Comparison of ENCODE assay signal across 8 cellular contexts in the genomic region with DNA sequence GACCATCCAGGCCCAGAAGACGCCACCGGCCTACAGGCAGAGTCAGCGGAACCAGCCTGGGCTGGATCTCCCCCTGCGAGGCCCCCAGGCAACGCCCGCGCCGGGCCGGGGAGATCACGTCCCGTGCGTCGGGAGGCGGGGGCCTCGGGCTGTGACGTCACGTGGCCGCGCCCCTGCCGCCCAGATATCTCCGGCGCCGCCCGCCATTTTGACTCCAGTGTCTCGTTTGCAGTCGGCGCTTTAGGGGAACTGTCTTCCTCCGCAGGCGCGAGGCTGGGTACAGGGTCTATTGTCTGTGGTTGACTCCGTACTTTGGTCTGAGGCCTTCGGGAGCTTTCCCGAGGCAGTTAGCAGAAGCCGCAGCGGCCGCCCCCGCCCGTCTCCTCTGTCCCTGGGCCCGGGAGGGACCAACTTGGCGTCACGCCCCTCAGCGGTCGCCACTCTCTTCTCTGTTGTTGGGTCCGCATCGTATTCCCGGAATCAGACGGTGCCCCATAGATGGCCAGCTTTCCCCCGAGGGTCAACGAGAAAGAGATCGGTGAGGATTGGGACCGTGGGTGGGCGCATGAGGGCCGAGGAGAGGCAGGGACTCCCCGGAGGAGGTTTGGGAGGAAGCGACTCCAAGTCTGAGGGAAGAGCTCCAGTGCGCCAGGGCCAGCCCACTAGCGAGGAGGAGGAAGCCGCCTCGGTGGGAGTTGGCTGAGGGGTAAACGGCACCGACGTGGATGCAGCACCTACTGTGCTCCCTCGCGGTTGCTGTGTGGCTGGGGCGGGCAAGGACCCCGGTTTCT. TPM values are rescaled to one million over a fixed set of nuclear protein-coding genes. Genes with fewer than 3 reads are reported as not detected.
DNase-seq lines count a peak whose midpoint lies in the region; ATAC-seq and TF ChIP-seq lines count a peak whose summit lies in the region.

A gene with protein sequence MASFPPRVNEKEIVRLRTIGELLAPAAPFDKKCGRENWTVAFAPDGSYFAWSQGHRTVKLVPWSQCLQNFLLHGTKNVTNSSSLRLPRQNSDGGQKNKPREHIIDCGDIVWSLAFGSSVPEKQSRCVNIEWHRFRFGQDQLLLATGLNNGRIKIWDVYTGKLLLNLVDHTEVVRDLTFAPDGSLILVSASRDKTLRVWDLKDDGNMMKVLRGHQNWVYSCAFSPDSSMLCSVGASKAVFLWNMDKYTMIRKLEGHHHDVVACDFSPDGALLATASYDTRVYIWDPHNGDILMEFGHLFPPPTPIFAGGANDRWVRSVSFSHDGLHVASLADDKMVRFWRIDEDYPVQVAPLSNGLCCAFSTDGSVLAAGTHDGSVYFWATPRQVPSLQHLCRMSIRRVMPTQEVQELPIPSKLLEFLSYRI (plus strand): TSS at position 217 of the 791 bp plus-strand sequence. CDS start 282 bp downstream, at position 499.

- H3K36me3 ChIP-seq in osteoblast (ENCODE audit: insufficient read depth, low read length): no peaks in the 10 kb centered on the region
- H3K36me3 ChIP-seq in testis (ENCODE audit: low read depth, missing control alignments): no peaks in the 10 kb centered on the region

- H3K27ac ChIP-seq in osteoblast (ENCODE audit: low read depth, low read length) (peak within 1 kb of the TSS; percentile 98), testis (peak within 1 kb of the TSS; percentile 98 to 99)

- peak within 1 kb of the TSS; percentile 96 for H3K4me3 Mint-ChIP-seq in activated naive CD8-positive, alpha-beta T cell

- no peaks in the 10 kb centered on the region for H3K27me3 ChIP-seq in osteoblast (ENCODE audit: insufficient read depth, low read length)
- no peaks in the 10 kb centered on the region for H3K27me3 ChIP-seq in testis

- no peaks in the 10 kb centered on the region for H3K36me3 Mint-ChIP-seq in activated naive CD8-positive, alpha-beta T cell

- H3K79me2 ChIP-seq in osteoblast (ENCODE audit: insufficient read depth, low read length): peaks cover 50% of the 10 kb centered on the region

- peak within 1 kb of the TSS; percentile 85 for H2AFZ ChIP-seq in osteoblast (ENCODE audit: low read length)

- H3K27me3 Mint-ChIP-seq in activated naive CD8-positive, alpha-beta T cell: no peaks in the 10 kb centered on the region

- DNase-seq in GM12865 (ENCODE audit: low read depth): peak; percentile 94
- peak; percentile 93 for DNase-seq in NCI-H1092 treated with DMSO at 0.1 percent for 48 hours (lab: John Stamatoyannopoulos, UW)
- peak; percentile 90 for DNase-seq in SKM-1 treated with dmso at 0.1 percent for 144 hours (lab: John Stamatoyannopoulos, UW; ENCODE audit: unreplicated experiment)
- DNase-seq in glomerular visceral epithelial cell (ENCODE audit: extremely low spot score): peak; percentile 91
- peak; percentile 98 for DNase-seq in osteoblast (ENCODE audit: insufficient read length, low spot score, missing footprints)
- peak; percentile 97 for DNase-seq in testis

- TF ChIP-seq CTCF in GM12865 (IDR thresholded peaks at IDR 0.05; ENCODE audit: insufficient read depth, low read depth, low read length, missing control alignments): no peak
- TF ChIP-seq CTCF in osteoblast (IDR thresholded peaks at IDR 0.05; ENCODE audit: extremely low read depth, low read depth, low read length): no peak
- no peak for TF ChIP-seq CTCF in testis (IDR thresholded peaks at IDR 0.05)

- H3K4me1 ChIP-seq in osteoblast (ENCODE audit: insufficient read depth, low read length) (peaks cover 19% of the 10 kb centered on the region), testis (peaks cover 16% of the 10 kb centered on the region)

- 0 to 1% methylated on average over 37 to 62 of the region's 66 CpGs for WGBS in testis, 2 donors

- TF ChIP-seq POLR2A in testis (IDR thresholded peaks at IDR 0.05): peak; percentile 95

- peaks cover 43% of the 10 kb centered on the region for H3K4me1 Mint-ChIP-seq in activated naive CD8-positive, alpha-beta T cell (ENCODE audit: low read depth)

- H3K9me3 Mint-ChIP-seq in activated naive CD8-positive, alpha-beta T cell (ENCODE audit: low read depth): no peaks in the 10 kb centered on the region

- peaks cover 9% of the 10 kb centered on the region for H4K20me1 ChIP-seq in osteoblast (ENCODE audit: insufficient read depth, low read length)

- H3K4me3 ChIP-seq in GM12865 (ENCODE audit: low read depth, low read length) (peak within 1 kb of the TSS; percentile 98), osteoblast (ENCODE audit: insufficient read depth, low read length) (peak within 1 kb of the TSS; percentile 87), testis (peak within 1 kb of the TSS; percentile 98 to 99)

- H3K9me3 ChIP-seq in osteoblast (ENCODE audit: low read depth, low read length) (no peaks in the 10 kb centered on the region), testis (no peaks in the 10 kb centered on the region)

- H3K4me2 ChIP-seq in osteoblast (ENCODE audit: insufficient read depth, low read length): peak within 1 kb of the TSS; percentile 85

- intact Hi-C loops in testis (cut with DNase I; ENCODE audit: low total_unique reads): loop anchor here (10.0 kb wide), 1 partner anchor 49 kb away; no protein-coding TSS in a partner anchor

- peak within 1 kb of the TSS; percentile 99 for H3K27ac Mint-ChIP-seq in activated naive CD8-positive, alpha-beta T cell

- peak; percentile 85 for ATAC-seq in HG02642 (IDR thresholded peaks at IDR 0.05; ENCODE audit: poor library complexity, unreplicated experiment)

RNA-seq across cellular contexts. Expression of the gene that starts here (rescaled TPM):
- total RNA-seq in osteoblast (158 and 177 TPM in 2 replicates), testis (100 to 1,000 TPM; 160 to 189 TPM)
- 126 TPM for polyA plus RNA-seq in testis (ENCODE audit: insufficient read depth, low read depth, low replicate concordance)

Comparison
In these comparisons a context has a peak if more than half of its experiments do, and no peak if none do; other contexts are left out.
1. Peak in every context shown above with its lines: DNase-seq, ATAC-seq, H3K4me3 ChIP-seq and H3K27ac ChIP-seq.